In genomic region chr15:94523873-94524272, GRCh38 we compare ENCODE assay signal across 21 cellular contexts.
DNase-seq lines count a peak whose midpoint lies in the region; ATAC-seq and TF ChIP-seq lines count a peak whose summit lies in the region.
"Had no signal": no experiment of that assay in that cellular context is flagged by ENCODE, and none has a peak within 500 bp of the region (broad histone marks: within the 10 kb centered on the region; RNA-seq: fewer than 3 reads in every experiment).

No MANE protein-coding gene starts in this region.

- peaks cover 18% of the 10 kb centered on the region; the same call in 1 of the 2 replicates for H3K4me1 ChIP-seq in GM23338 (ENCODE audit: insufficient read depth)
- no peaks in the 10 kb centered on the region for H3K4me1 ChIP-seq in colonic mucosa
- H3K4me1 ChIP-seq: A549 had no signal

- H3K9ac ChIP-seq in colonic mucosa (ENCODE audit: low read depth in 2 of 2, low read length in 2 of 2) = no peak overlapping the region

- H3F3A ChIP-seq in GM23338 (replicated peaks; ENCODE audit: low read depth) = no peaks in the 10 kb centered on the region; the same call in 1 of the 2 replicates

- no peaks in the 10 kb centered on the region for H3K9me3 ChIP-seq in colonic mucosa
- H3K9me3 ChIP-seq: A549 had no signal

- no peaks in the 10 kb centered on the region for H4K20me1 ChIP-seq in GM23338 (replicated peaks; ENCODE audit: insufficient read depth)

- H3K27ac Mint-ChIP-seq in GM23338 = no peak overlapping the region
- H3K27ac Mint-ChIP-seq: CD4-positive, alpha-beta memory T cell; T-cell had no signal

- H3K36me3 ChIP-seq in GM23338 (ENCODE audit: insufficient read depth) (no peaks in the 10 kb centered on the region), colonic mucosa (no peaks in the 10 kb centered on the region)

- no peak overlapping the region; the same call in 1 of the 2 replicates for H2AFZ ChIP-seq in GM23338

- no peak overlapping the region for H3K4me3 ChIP-seq in GM23338
- no peak overlapping the region for H3K4me3 ChIP-seq in colonic mucosa
- H3K4me3 ChIP-seq in dorsolateral prefrontal cortex = no peak overlapping the region
- H3K4me3 ChIP-seq: A549 had no signal

- peaks cover 8% of the 10 kb centered on the region for H3K9me2 ChIP-seq in GM23338 (ENCODE audit: insufficient read depth)

- peaks cover 18% of the 10 kb centered on the region for H3K4me1 Mint-ChIP-seq in GM23338
- H3K4me1 Mint-ChIP-seq: CD4-positive, alpha-beta memory T cell; T-cell had no signal

- intact Hi-C loops in colonic mucosa (cut with DNase I) (no loop called here), posterior vena cava (cut with DNase I) (no loop called here), dorsolateral prefrontal cortex (cut with DNase I) (no loop called here)

- TF ChIP-seq CTCF in GM23338 (conservative IDR thresholded peaks at IDR 0.05; ENCODE audit: low read depth in 2 of 2) (no peak), colonic mucosa (IDR thresholded peaks at IDR 0.05) (no peak), dorsolateral prefrontal cortex (IDR thresholded peaks at IDR 0.05 in 54 of 56, conservative IDR thresholded peaks at IDR 0.05 in 2 of 56; ENCODE audit: low read depth in 1 of 56, partially characterized antibody in 56 of 56) (no peak)

- no peak overlapping the region for H3K4me2 ChIP-seq in GM23338
- H3K4me2 ChIP-seq: A549 had no signal

- no peak overlapping the region for H3K4me3 Mint-ChIP-seq in GM23338
- H3K4me3 Mint-ChIP-seq: CD4-positive, alpha-beta memory T cell; T-cell had no signal

- no peaks in the 10 kb centered on the region for H3K9me3 Mint-ChIP-seq in GM23338
- H3K9me3 Mint-ChIP-seq: T-cell had no signal

- no peak overlapping the region for H3K27ac ChIP-seq in GM23338 (ENCODE audit: low read depth)
- H3K27ac ChIP-seq in colonic mucosa = peak overlapping the region; percentile 37
- H3K27ac ChIP-seq in dorsolateral prefrontal cortex = no peak overlapping the region
- H3K27ac ChIP-seq: A549, RWPE1 had no signal

- ATAC-seq in GM23338 (no peak), HG03175 (IDR thresholded peaks at IDR 0.05; ENCODE audit: unreplicated experiment) (no peak)
- ATAC-seq: A549, T-cell had no signal

- no peaks in the 10 kb centered on the region for H3K79me2 ChIP-seq in GM23338 (replicated peaks; ENCODE audit: insufficient read depth)

- no peaks in the 10 kb centered on the region for H3K27me3 ChIP-seq in GM23338 (ENCODE audit: insufficient read depth)
- H3K27me3 ChIP-seq in colonic mucosa = no peaks in the 10 kb centered on the region
- peaks cover 0 to 20% (median 0%) of the 10 kb centered on the region in 45 donors for H3K27me3 ChIP-seq in dorsolateral prefrontal cortex

- DNase-seq in GM23338 (ENCODE audit: low spot score) (peak; percentile 3), RPMI7951 (ENCODE audit: low read depth) (peak; percentile 49), colonic mucosa (no peak), posterior vena cava (ENCODE audit: low spot score) (peak; percentile 72), midbrain (lab: John Stamatoyannopoulos, UW) (no peak), dorsolateral prefrontal cortex (no peak)
- DNase-seq: C1 segment of cervical spinal cord; CD4-positive, alpha-beta memory T cell; COR-L47; GDM1; Karpas-422; NCI-H1092; NCI-H1436 treated with DMSO at 0.1 percent for 48 hours; NCI-H187 treated with DMSO at 0.1 percent for 48 hours; NCI-H2107; NCI-H524; SHP77 treated with DMSO at 0.1 percent for 48 hours; T-cell had no signal

- H3K36me3 Mint-ChIP-seq in GM23338 (ENCODE audit: low read depth) = no peaks in the 10 kb centered on the region
- H3K36me3 Mint-ChIP-seq: CD4-positive, alpha-beta memory T cell; T-cell had no signal

- no peaks in the 10 kb centered on the region for H3K27me3 Mint-ChIP-seq in GM23338 (ENCODE audit: insufficient read depth, low read depth, poor library complexity)

TF ChIP-seq in GM23338, 12 proteins besides CTCF, POLR2A, EP300 and RAD21 (continues in another document):
- no peak for TF ChIP-seq ZNF114 (CRISPR knock-in tag; IDR thresholded peaks at IDR 0.05)
- TF ChIP-seq CREB1 (CRISPR knock-in tag; IDR thresholded peaks at IDR 0.05; ENCODE audit: low read depth) = no peak
- no peak for TF ChIP-seq EZH2 (IDR thresholded peaks at IDR 0.05; ENCODE audit: low read depth, unreplicated experiment)
- TF ChIP-seq EZH2phosphoT487 (IDR thresholded peaks at IDR 0.05; ENCODE audit: unreplicated experiment) = no peak
- no peak for TF ChIP-seq NANOG (IDR thresholded peaks at IDR 0.05; ENCODE audit: borderline replicate concordance)
- TF ChIP-seq ZNF331 (CRISPR knock-in tag; IDR thresholded peaks at IDR 0.05; ENCODE audit: low read depth) = no peak
- TF ChIP-seq POLR2AphosphoS5 (IDR thresholded peaks at IDR 0.05; ENCODE audit: low read depth) = no peak
- TF ChIP-seq REST (IDR thresholded peaks at IDR 0.05; ENCODE audit: unreplicated experiment) = no peak

Comparison
In these comparisons a context has a peak if more than half of its experiments do, and no peak if none do; other contexts are left out.
1. DNase-seq: peak in GM23338 (single experiment), RPMI7951 (single experiment) and posterior vena cava (single experiment); none in colonic mucosa (single experiment), midbrain (single experiment) and dorsolateral prefrontal cortex (0 of 10).